ENCODE assay signal across 26 cellular contexts in genomic region chr18:50686409-50686808, GRCh38.
A peak's percentile ranks its signal among the peaks of the same experiment; 100 is the strongest.
DNase-seq lines count a peak whose midpoint lies in the region; ATAC-seq, FAIRE-seq and TF ChIP-seq lines count a peak whose summit lies in the region.
"Had no signal": no experiment of that assay in that cellular context is flagged by ENCODE, and none has a peak within 500 bp of the region (broad histone marks: within the 10 kb centered on the region; RNA-seq: fewer than 3 reads in every experiment).

No MANE protein-coding gene starts in this region.

- H3K4me3 ChIP-seq in GM23338 (no peak overlapping the region), WERI-Rb-1 (ENCODE audit: low read depth, low read length) (no peak overlapping the region), small intestine (ENCODE audit: low read depth in 1 of 2, low read length in 2 of 2) (no peak overlapping the region)
- H3K4me3 ChIP-seq: GM23248 had no signal

- H3K4me1 Mint-ChIP-seq in GM23338, result no peaks in the 10 kb centered on the region
- H3K4me1 Mint-ChIP-seq: CD4-positive, CD25-positive, alpha-beta regulatory T cell; CD8-positive, alpha-beta memory T cell had no signal

- H3K4me2 ChIP-seq in GM23338, result no peak overlapping the region

- 77 to 89% (median 82%) methylated on average over 8 of the region's 8 CpGs for WGBS in small intestine, 3 donors

- H3K36me3 ChIP-seq in GM23338 (ENCODE audit: insufficient read depth) (no peaks in the 10 kb centered on the region), WERI-Rb-1 (peaks cover 3% of the 10 kb centered on the region), small intestine (ENCODE audit: control insufficient read depth in 2 of 2, insufficient read depth in 2 of 2, low read length in 2 of 2) (no peaks in the 10 kb centered on the region)
- H3K36me3 ChIP-seq: BE2C had no signal

- no peaks in the 10 kb centered on the region for H3K79me2 ChIP-seq in GM23338 (replicated peaks; ENCODE audit: insufficient read depth)

- TF ChIP-seq CTCF in GM23338 (conservative IDR thresholded peaks at IDR 0.05; ENCODE audit: low read depth in 2 of 2), result no peak
- no peak for TF ChIP-seq CTCF in WERI-Rb-1 (IDR thresholded peaks at IDR 0.05; ENCODE audit: low read depth, low read length)

- no peaks in the 10 kb centered on the region for H4K20me1 ChIP-seq in GM23338 (replicated peaks; ENCODE audit: insufficient read depth)

- in situ Hi-C loops in G401 (cut with HindIII; ENCODE audit: low sequenced_read_pairs), result no loop called here

- H3K4me3 Mint-ChIP-seq in GM23338, result no peak overlapping the region
- H3K4me3 Mint-ChIP-seq: CD4-positive, CD25-positive, alpha-beta regulatory T cell; CD8-positive, alpha-beta memory T cell; IgD-negative memory B cell had no signal

- H3K27ac Mint-ChIP-seq in GM23338, result peak overlapping the region; percentile 2; the same call in 1 of the 2 replicates
- H3K27ac Mint-ChIP-seq: CD4-positive, CD25-positive, alpha-beta regulatory T cell; CD8-positive, alpha-beta memory T cell; IgD-negative memory B cell had no signal

- peaks cover 3% of the 10 kb centered on the region; the same call in 1 of the 3 replicates for H3K9me3 Mint-ChIP-seq in GM23338
- H3K9me3 Mint-ChIP-seq: CD4-positive, CD25-positive, alpha-beta regulatory T cell; IgD-negative memory B cell had no signal

- 0 out of 2 replicates have a peak, but pooled peaks cover 2% of the 10 kb centered on the region for H3K9me2 ChIP-seq in GM23338 (ENCODE audit: insufficient read depth)

- H3K4me1 ChIP-seq in GM23338 (ENCODE audit: insufficient read depth) (no peaks in the 10 kb centered on the region), small intestine (ENCODE audit: control insufficient read depth in 2 of 2, insufficient read depth in 1 of 2, low read depth in 1 of 2, low read length in 1 of 2) (no peaks in the 10 kb centered on the region)
- H3K4me1 ChIP-seq: BE2C had no signal

- no peaks in the 10 kb centered on the region for H3K9me3 ChIP-seq in WERI-Rb-1 (ENCODE audit: severe bottlenecking)
- H3K9me3 ChIP-seq in small intestine (ENCODE audit: control insufficient read depth, low read depth), result no peaks in the 10 kb centered on the region
- H3K9me3 ChIP-seq: BE2C had no signal

- DNase-seq in G401 (ENCODE audit: low spot score) (peak; percentile 46), GM23338 (ENCODE audit: low spot score) (no peak), WERI-Rb-1 (peak; percentile 54), islet precursor cell (peak; percentile 19), small intestine (no peak), nucleus accumbens (lab: John Stamatoyannopoulos, UW) (no peak), OCI-M1 (lab: John Stamatoyannopoulos, UW) (no peak)
- DNase-seq: ACHN; BE2C; C1 segment of cervical spinal cord; CD4-positive, CD25-positive, alpha-beta regulatory T cell; CD8-positive, alpha-beta memory T cell; COR-L47; DMS 273 treated with DMSO at 0.1 percent for 48 hours; DMS53; DND-41; EL; GM23248; HCEC 1CT had no signal

- H3K27me3 ChIP-seq in GM23338 (ENCODE audit: insufficient read depth), result no peaks in the 10 kb centered on the region
- no peaks in the 10 kb centered on the region for H3K27me3 ChIP-seq in WERI-Rb-1 (ENCODE audit: insufficient read depth, low read depth, severe bottlenecking)
- H3K27me3 ChIP-seq in small intestine (ENCODE audit: control insufficient read depth in 2 of 2, insufficient read depth in 2 of 2, low read length in 2 of 2), result no peaks in the 10 kb centered on the region
- H3K27me3 ChIP-seq: BE2C had no signal

- H3K27me3 Mint-ChIP-seq in GM23338 (ENCODE audit: insufficient read depth, low read depth, poor library complexity), result peaks cover 1% of the 10 kb centered on the region

- peaks cover 3% of the 10 kb centered on the region; the same call in 1 of the 3 replicates for H3K36me3 Mint-ChIP-seq in GM23338 (ENCODE audit: low read depth)
- H3K36me3 Mint-ChIP-seq: CD4-positive, CD25-positive, alpha-beta regulatory T cell; CD8-positive, alpha-beta memory T cell; IgD-negative memory B cell had no signal

- no peak overlapping the region for H3K27ac ChIP-seq in GM23338 (ENCODE audit: low read depth)
- peak overlapping the region; percentile 11; the same call in 1 of the 2 replicates for H3K27ac ChIP-seq in WERI-Rb-1
- no peak overlapping the region for H3K27ac ChIP-seq in small intestine (ENCODE audit: low read depth in 1 of 2, low read length in 1 of 2)
- H3K27ac ChIP-seq: GM23248 had no signal

- ATAC-seq in GM23338, result no peak
- no peak for ATAC-seq in HG03025 (IDR thresholded peaks at IDR 0.05; ENCODE audit: low FRiP score, unreplicated experiment)
- ATAC-seq: HepG2 had no signal

- H2AFZ ChIP-seq in GM23338, result no peak overlapping the region
- H2AFZ ChIP-seq: GM23248 had no signal

- H3F3A ChIP-seq in GM23338 (replicated peaks; ENCODE audit: low read depth), result no peaks in the 10 kb centered on the region

- no peak for FAIRE-seq in small intestine (lab: Jason Lieb, UNC)
- FAIRE-seq: A204.1, G401.6, GM12891, H54, HepG2 had no signal

TF ChIP-seq in GM23338, 12 proteins besides CTCF, POLR2A, EP300 and RAD21 (continues in another document):
- no peak for TF ChIP-seq POLR2AphosphoS5 (IDR thresholded peaks at IDR 0.05; ENCODE audit: low read depth)
- no peak for TF ChIP-seq CREB1 (CRISPR knock-in tag; IDR thresholded peaks at IDR 0.05; ENCODE audit: low read depth)
- no peak for TF ChIP-seq JUNB (IDR thresholded peaks at IDR 0.05; ENCODE audit: unreplicated experiment)
- TF ChIP-seq ZNF114 (CRISPR knock-in tag; IDR thresholded peaks at IDR 0.05), result no peak
- TF ChIP-seq, protein P1, sequence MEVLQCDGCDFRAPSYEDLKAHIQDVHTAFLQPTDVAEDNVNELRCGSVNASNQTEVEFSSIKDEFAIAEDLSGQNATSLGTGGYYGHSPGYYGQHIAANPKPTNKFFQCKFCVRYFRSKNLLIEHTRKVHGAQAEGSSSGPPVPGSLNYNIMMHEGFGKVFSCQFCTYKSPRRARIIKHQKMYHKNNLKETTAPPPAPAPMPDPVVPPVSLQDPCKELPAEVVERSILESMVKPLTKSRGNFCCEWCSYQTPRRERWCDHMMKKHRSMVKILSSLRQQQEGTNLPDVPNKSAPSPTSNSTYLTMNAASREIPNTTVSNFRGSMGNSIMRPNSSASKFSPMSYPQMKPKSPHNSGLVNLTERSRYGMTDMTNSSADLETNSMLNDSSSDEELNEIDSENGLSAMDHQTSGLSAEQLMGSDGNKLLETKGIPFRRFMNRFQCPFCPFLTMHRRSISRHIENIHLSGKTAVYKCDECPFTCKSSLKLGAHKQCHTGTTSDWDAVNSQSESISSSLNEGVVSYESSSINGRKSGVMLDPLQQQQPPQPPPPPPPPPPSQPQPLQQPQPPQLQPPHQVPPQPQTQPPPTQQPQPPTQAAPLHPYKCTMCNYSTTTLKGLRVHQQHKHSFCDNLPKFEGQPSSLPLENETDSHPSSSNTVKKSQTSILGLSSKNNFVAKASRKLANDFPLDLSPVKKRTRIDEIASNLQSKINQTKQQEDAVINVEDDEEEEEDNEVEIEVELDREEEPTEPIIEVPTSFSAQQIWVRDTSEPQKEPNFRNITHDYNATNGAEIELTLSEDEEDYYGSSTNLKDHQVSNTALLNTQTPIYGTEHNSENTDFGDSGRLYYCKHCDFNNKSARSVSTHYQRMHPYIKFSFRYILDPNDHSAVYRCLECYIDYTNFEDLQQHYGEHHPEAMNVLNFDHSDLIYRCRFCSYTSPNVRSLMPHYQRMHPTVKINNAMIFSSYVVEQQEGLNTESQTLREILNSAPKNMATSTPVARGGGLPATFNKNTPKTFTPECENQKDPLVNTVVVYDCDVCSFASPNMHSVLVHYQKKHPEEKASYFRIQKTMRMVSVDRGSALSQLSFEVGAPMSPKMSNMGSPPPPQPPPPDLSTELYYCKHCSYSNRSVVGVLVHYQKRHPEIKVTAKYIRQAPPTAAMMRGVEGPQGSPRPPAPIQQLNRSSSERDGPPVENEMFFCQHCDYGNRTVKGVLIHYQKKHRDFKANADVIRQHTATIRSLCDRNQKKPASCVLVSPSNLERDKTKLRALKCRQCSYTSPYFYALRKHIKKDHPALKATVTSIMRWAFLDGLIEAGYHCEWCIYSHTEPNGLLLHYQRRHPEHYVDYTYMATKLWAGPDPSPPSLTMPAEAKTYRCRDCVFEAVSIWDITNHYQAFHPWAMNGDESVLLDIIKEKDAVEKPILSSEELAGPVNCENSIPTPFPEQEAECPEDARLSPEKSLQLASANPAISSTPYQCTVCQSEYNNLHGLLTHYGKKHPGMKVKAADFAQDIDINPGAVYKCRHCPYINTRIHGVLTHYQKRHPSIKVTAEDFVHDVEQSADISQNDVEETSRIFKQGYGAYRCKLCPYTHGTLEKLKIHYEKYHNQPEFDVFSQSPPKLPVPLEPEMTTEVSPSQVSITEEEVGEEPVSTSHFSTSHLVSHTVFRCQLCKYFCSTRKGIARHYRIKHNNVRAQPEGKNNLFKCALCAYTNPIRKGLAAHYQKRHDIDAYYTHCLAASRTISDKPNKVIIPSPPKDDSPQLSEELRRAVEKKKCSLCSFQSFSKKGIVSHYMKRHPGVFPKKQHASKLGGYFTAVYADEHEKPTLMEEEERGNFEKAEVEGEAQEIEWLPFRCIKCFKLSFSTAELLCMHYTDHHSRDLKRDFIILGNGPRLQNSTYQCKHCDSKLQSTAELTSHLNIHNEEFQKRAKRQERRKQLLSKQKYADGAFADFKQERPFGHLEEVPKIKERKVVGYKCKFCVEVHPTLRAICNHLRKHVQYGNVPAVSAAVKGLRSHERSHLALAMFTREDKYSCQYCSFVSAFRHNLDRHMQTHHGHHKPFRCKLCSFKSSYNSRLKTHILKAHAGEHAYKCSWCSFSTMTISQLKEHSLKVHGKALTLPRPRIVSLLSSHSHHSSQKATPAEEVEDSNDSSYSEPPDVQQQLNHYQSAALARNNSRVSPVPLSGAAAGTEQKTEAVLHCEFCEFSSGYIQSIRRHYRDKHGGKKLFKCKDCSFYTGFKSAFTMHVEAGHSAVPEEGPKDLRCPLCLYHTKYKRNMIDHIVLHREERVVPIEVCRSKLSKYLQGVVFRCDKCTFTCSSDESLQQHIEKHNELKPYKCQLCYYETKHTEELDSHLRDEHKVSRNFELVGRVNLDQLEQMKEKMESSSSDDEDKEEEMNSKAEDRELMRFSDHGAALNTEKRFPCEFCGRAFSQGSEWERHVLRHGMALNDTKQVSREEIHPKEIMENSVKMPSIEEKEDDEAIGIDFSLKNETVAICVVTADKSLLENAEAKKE (CRISPR knock-in tag; IDR thresholded peaks at IDR 0.05), result no peak

Comparison
In these comparisons a context has a peak if more than half of its experiments do, and no peak if none do; other contexts are left out.
1. DNase-seq: peak in G401 (single experiment), WERI-Rb-1 (single experiment) and islet precursor cell (single experiment); none in GM23338 (single experiment), small intestine (single experiment), nucleus accumbens (0 of 56) and OCI-M1 (single experiment).